1 cellular context compared by ENCODE assay signal in genomic region chr1:158089925-158090675, GRCh38.
TF ChIP-seq lines count a peak whose summit lies in the region.

No MANE protein-coding gene starts in this region.

TF ChIP-seq in IMR-90, 13 proteins besides CTCF, POLR2A, EP300 and RAD21 (continued from another document):
- TF ChIP-seq MAZ (IDR thresholded peaks at IDR 0.05; ENCODE audit: borderline replicate concordance, low read depth, low read length) (no peak), BHLHE40 (IDR thresholded peaks at IDR 0.05; ENCODE audit: low read depth, low read length) (no peak), SMC3 (IDR thresholded peaks at IDR 0.05; ENCODE audit: low read depth, low read length) (no peak), MXI1 (IDR thresholded peaks at IDR 0.05; ENCODE audit: borderline replicate concordance, low read depth, low read length) (no peak), RFX5 (IDR thresholded peaks at IDR 0.05; ENCODE audit: low read depth, low read length) (no peak), USF2 (IDR thresholded peaks at IDR 0.05; ENCODE audit: low read depth, low read length) (no peak), NFE2L2 (IDR thresholded peaks at IDR 0.05; ENCODE audit: low read depth, low read length) (no peak)
